In the genomic region with DNA sequence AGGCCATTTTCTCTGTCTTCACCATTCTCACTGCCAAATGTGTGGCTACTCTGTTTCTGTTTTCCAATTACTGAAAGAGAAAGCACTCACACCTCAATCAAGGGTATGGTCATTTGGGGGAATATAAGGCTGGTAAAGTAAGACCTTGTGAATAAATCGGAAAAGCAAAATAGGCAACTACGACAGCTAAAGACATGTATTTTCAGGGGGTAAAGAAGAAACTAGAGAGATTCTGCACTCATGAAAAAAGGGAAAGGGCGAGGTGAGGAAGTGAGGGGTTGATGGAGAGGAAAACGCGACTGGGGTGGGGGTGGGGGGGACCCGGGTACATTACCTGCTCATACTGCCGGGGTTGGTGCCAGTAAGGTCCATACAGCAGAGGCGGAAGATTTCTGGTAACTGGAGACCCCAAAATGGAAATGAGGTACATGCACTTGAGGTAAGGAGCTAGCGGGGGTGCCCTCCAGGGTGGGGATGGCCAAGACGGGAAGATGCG, we compare ENCODE assay signal across 8 cellular contexts. TPM values are rescaled to one million over a fixed set of nuclear protein-coding genes. Genes with fewer than 3 reads are reported as not detected.
DNase-seq lines count a peak whose midpoint lies in the region; ATAC-seq and TF ChIP-seq lines count a peak whose summit lies in the region.

No MANE protein-coding gene starts in this region.

- H3K4me3 Mint-ChIP-seq in nephron: peak overlapping the region; percentile 87 to 92 (median 92)

- DNase-seq in GDM1 (lab: John Stamatoyannopoulos, UW): no peak

- peak overlapping the region; percentile 71 for H3K4me3 ChIP-seq in GM12875 (ENCODE audit: low read depth, low read length)
- H3K4me3 ChIP-seq in Loucy (ENCODE audit: low read length, poor library complexity, severe bottlenecking): peak overlapping the region; percentile 85
- H3K4me3 ChIP-seq in ectodermal cell (ENCODE audit: insufficient read depth, low read depth, low read length): peak overlapping the region; percentile 80

- H3K27ac Mint-ChIP-seq in nephron: peak overlapping the region; percentile 98 to 100 (median 99)

- peak overlapping the region; percentile 87 for H3K9ac ChIP-seq in Loucy (ENCODE audit: low read depth, low read length, poor library complexity, severe bottlenecking)

- 9% methylated on average over 11 of the region's 11 CpGs for WGBS in ectodermal cell, 2 experiments

- peak overlapping the region; percentile 85; the same call in 1 of the 2 replicates for H2AFZ ChIP-seq in Loucy (ENCODE audit: low read length)

- peaks cover 27% of the 10 kb centered on the region for H3K4me1 ChIP-seq in Loucy (ENCODE audit: insufficient read depth, low read length, poor library complexity, severe bottlenecking)
- H3K4me1 ChIP-seq in ectodermal cell (ENCODE audit: control insufficient read depth, insufficient read depth, low read length): peaks cover 5% of the 10 kb centered on the region

- H3K27me3 Mint-ChIP-seq in nephron (ENCODE audit: low read depth): no peaks in the 10 kb centered on the region

- H3F3A ChIP-seq in Loucy (ENCODE audit: low read depth): no peaks in the 10 kb centered on the region

- ATAC-seq in GM21367 (IDR thresholded peaks at IDR 0.05; ENCODE audit: unreplicated experiment): no peak
- no peak for ATAC-seq in GM18867 (IDR thresholded peaks at IDR 0.05; ENCODE audit: unreplicated experiment)
- ATAC-seq in HG02571 (IDR thresholded peaks at IDR 0.05; ENCODE audit: unreplicated experiment): no peak

- peaks cover 26% of the 10 kb centered on the region for H3K4me1 Mint-ChIP-seq in nephron

- H3K79me2 ChIP-seq in Loucy (ENCODE audit: insufficient read depth, low read length): peaks cover 91% of the 10 kb centered on the region

- TF ChIP-seq CTCF in GM12875 (IDR thresholded peaks at IDR 0.05; ENCODE audit: borderline replicate concordance, insufficient read depth, low read depth, low read length) (no peak), Loucy (conservative IDR thresholded peaks at IDR 0.05; ENCODE audit: low read length) (no peak), nephron (IDR thresholded peaks at IDR 0.05; ENCODE audit: unreplicated experiment in 3 of 3) (no peak)

- H3K9me3 Mint-ChIP-seq in nephron: no peaks in the 10 kb centered on the region

- H3K4me2 ChIP-seq in Loucy (ENCODE audit: low read depth, low read length, poor library complexity, severe bottlenecking): peak overlapping the region; percentile 89

- no peak overlapping the region for H3K27ac ChIP-seq in ectodermal cell (ENCODE audit: insufficient read depth, low read depth, low read length, poor library complexity, severe bottlenecking)

- H3K9me3 ChIP-seq in Loucy (ENCODE audit: insufficient read depth, low read depth, low read length) (no peaks in the 10 kb centered on the region), ectodermal cell (ENCODE audit: control insufficient read depth, low read length) (no peaks in the 10 kb centered on the region)

- H3K27me3 ChIP-seq in Loucy (ENCODE audit: insufficient read depth, low read length, poor library complexity, severe bottlenecking) (no peaks in the 10 kb centered on the region), ectodermal cell (ENCODE audit: control insufficient read depth, insufficient read depth, low read length, poor library complexity, severe bottlenecking) (no peaks in the 10 kb centered on the region)

- peaks cover 23% of the 10 kb centered on the region for H3K36me3 Mint-ChIP-seq in nephron (ENCODE audit: low read depth)

- H4K20me1 ChIP-seq in Loucy (ENCODE audit: insufficient read depth, low read length, poor library complexity, severe bottlenecking): peaks cover 46% of the 10 kb centered on the region

- H3K36me3 ChIP-seq in Loucy (ENCODE audit: insufficient read depth, low read length): peaks cover 3% of the 10 kb centered on the region; the same call in 1 of the 2 replicates
- H3K36me3 ChIP-seq in ectodermal cell (ENCODE audit: control insufficient read depth, insufficient read depth, low read length): peaks cover 11% of the 10 kb centered on the region

- no peaks in the 10 kb centered on the region for H3K9me2 ChIP-seq in Loucy (replicated peaks; ENCODE audit: low read depth, low read length)

RNA-seq across cellular contexts. Expression of a gene that starts 19.3 kb away (rescaled TPM):
- 76.1 TPM for polyA plus RNA-seq in ectodermal cell (2013, experiment 1 of 4)
- polyA plus RNA-seq in ectodermal cell (2013, experiment 2 of 4): 96.8 TPM
- polyA plus RNA-seq in ectodermal cell (2013, experiment 3 of 4): 67.8 TPM
- 76.5 TPM for polyA plus RNA-seq in ectodermal cell (2013, experiment 4 of 4)

RNA-seq across cellular contexts. Expression of a gene that starts 40.1 kb away (rescaled TPM):
- polyA plus RNA-seq in ectodermal cell (2013, experiment 1 of 4): 34.7 TPM
- 35.5 TPM for polyA plus RNA-seq in ectodermal cell (2013, experiment 2 of 4)
- polyA plus RNA-seq in ectodermal cell (2013, experiment 3 of 4): 25.7 TPM
- 28.2 TPM for polyA plus RNA-seq in ectodermal cell (2013, experiment 4 of 4)

RNA-seq across cellular contexts. Expression of a gene that starts 40.4 kb away (rescaled TPM):
- polyA plus RNA-seq in ectodermal cell (2013, experiment 1 of 4): 57.3 TPM
- polyA plus RNA-seq in ectodermal cell (2013, experiment 2 of 4): 57.2 TPM
- 33.6 TPM for polyA plus RNA-seq in ectodermal cell (2013, experiment 3 of 4)
- 40.0 TPM for polyA plus RNA-seq in ectodermal cell (2013, experiment 4 of 4)

RNA-seq across cellular contexts. Expression of a gene that starts 52.8 kb away (rescaled TPM):
- polyA plus RNA-seq in ectodermal cell (2013, experiment 1 of 4): 280 TPM
- polyA plus RNA-seq in ectodermal cell (2013, experiment 2 of 4): 269 TPM
- polyA plus RNA-seq in ectodermal cell (2013, experiment 3 of 4): 178 TPM
- 190 TPM for polyA plus RNA-seq in ectodermal cell (2013, experiment 4 of 4)
